16 cellular contexts compared by ENCODE assay signal in genomic region chr16:72604375-72604774, GRCh38.
"Had no signal": no experiment of that assay in that cellular context is flagged by ENCODE, and none has a peak within 500 bp of the region (broad histone marks: within the 10 kb centered on the region; RNA-seq: fewer than 3 reads in every experiment).

No MANE protein-coding gene starts in this region.

- H3K4me3 ChIP-seq: dorsolateral prefrontal cortex, lung, right atrium auricular region, skin epidermis, uterus had no signal

- H3K27me3 Mint-ChIP-seq: activated CD8-positive, alpha-beta memory T cell treated with anti-CD3 and anti-CD28 coated beads, Interleukin-2, amount 10 ng/mL, durations not matched to agents 7 days and 5 days; activated naive CD8-positive, alpha-beta T cell treated with anti-CD3 and anti-CD28 coated beads for 36 hours; activated T-cell treated with anti-CD3 and anti-CD28 coated beads, Interleukin-2, amount 50 U/mL, for 24 hours; naive thymus-derived CD4-positive, alpha-beta T cell had no signal

- H3K4me1 ChIP-seq: right atrium auricular region, uterus had no signal

- H3K36me3 ChIP-seq: right atrium auricular region, uterus had no signal

- H3K9me3 ChIP-seq: uterus had no signal

- H3K27me3 ChIP-seq: dorsolateral prefrontal cortex, right atrium auricular region, uterus had no signal

- H3K4me1 Mint-ChIP-seq: activated CD8-positive, alpha-beta memory T cell treated with anti-CD3 and anti-CD28 coated beads, Interleukin-2, amount 10 ng/mL, durations not matched to agents 7 days and 5 days; activated naive CD8-positive, alpha-beta T cell treated with anti-CD3 and anti-CD28 coated beads for 36 hours; immature natural killer cell; naive thymus-derived CD4-positive, alpha-beta T cell had no signal

- H3K27ac Mint-ChIP-seq: activated CD8-positive, alpha-beta memory T cell treated with anti-CD3 and anti-CD28 coated beads, Interleukin-2, amount 10 ng/mL, durations not matched to agents 7 days and 5 days; activated naive CD8-positive, alpha-beta T cell treated with anti-CD3 and anti-CD28 coated beads for 36 hours; activated T-cell treated with anti-CD3 and anti-CD28 coated beads, Interleukin-2, amount 50 U/mL, for 24 hours; immature natural killer cell; naive thymus-derived CD4-positive, alpha-beta T cell had no signal

- ATAC-seq: activated CD4-positive, CD25-positive, alpha-beta regulatory T cell treated with anti-CD3 and anti-CD28 coated beads, Interleukin-2, amount 50 U/mL, for 24 hours; activated CD8-positive, alpha-beta memory T cell treated with anti-CD3 and anti-CD28 coated beads, Interleukin-2, amount 10 ng/mL, durations not matched to agents 7 days and 5 days; left colon; naive thymus-derived CD4-positive, alpha-beta T cell had no signal

- H3K4me3 Mint-ChIP-seq: activated CD8-positive, alpha-beta memory T cell treated with anti-CD3 and anti-CD28 coated beads, Interleukin-2, amount 10 ng/mL, durations not matched to agents 7 days and 5 days; activated naive CD8-positive, alpha-beta T cell treated with anti-CD3 and anti-CD28 coated beads for 36 hours; activated T-cell treated with anti-CD3 and anti-CD28 coated beads, Interleukin-2, amount 50 U/mL, for 24 hours; immature natural killer cell; naive thymus-derived CD4-positive, alpha-beta T cell had no signal

- DNase-seq: activated CD4-positive, alpha-beta T cell treated with anti-CD3 and anti-CD28 coated beads, Interleukin-2, amount 50 U/mL, for 4 hours; activated CD8-positive, alpha-beta memory T cell treated with anti-CD3 and anti-CD28 coated beads, Interleukin-2, amount 10 ng/mL, durations not matched to agents 7 days and 5 days; activated gamma-delta T cell; activated naive CD8-positive, alpha-beta T cell treated with anti-CD3 and anti-CD28 coated beads for 36 hours; activated T-cell treated with anti-CD3 and anti-CD28 coated beads, Interleukin-2, amount 50 U/mL, for 24 hours; anterior cingulate cortex; dorsolateral prefrontal cortex; glutamatergic neuron; immature natural killer cell; left colon; naive thymus-derived CD4-positive, alpha-beta T cell; uterus had no signal

- H3K27ac ChIP-seq: dorsolateral prefrontal cortex, right atrium auricular region, skin epidermis, uterus had no signal
